In the genomic region with DNA sequence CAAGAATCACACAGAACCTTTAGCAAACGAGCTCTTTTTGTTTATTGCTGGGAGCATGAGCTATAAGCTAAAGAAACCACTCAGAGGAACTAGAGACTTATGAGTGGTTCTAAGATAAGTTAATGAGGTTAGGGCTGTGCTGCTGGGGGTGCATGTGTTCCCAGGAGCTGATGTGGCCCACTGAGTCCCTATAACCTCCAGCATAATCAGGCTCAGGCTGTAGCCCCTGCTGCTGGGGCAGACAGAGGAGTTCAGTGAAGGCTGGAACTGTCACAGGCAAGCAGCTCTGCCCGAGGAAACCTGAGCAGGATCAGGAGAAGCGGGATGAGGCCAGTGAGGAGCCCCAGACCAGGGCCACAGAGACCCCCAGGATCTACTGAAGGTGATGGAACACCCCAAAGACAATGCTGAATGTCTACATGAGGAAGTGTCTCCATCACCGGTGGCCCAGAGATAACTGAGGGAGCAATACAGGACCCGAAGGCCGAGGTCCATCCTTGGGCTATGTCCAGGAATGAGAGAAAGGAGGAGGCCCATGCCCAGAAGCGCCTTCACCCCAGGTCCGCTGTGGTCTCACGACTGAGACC, we compare ENCODE assay signal across 11 cellular contexts. TPM values are rescaled to one million over a fixed set of nuclear protein-coding genes. Genes with fewer than 3 reads are reported as not detected.
DNase-seq lines count a peak whose midpoint lies in the region; ATAC-seq, FAIRE-seq and TF ChIP-seq lines count a peak whose summit lies in the region.
"Had no signal": no experiment of that assay in that cellular context is flagged by ENCODE, and none has a peak within 500 bp of the region (broad histone marks: within the 10 kb centered on the region; RNA-seq: fewer than 3 reads in every experiment).

No MANE protein-coding gene starts in this region.

- H2AFZ ChIP-seq in H1 (ENCODE audit: low read length) = no peak overlapping the region
- H2AFZ ChIP-seq in MM.1S (ENCODE audit: low read length) = no peak overlapping the region

- H4K91ac ChIP-seq in H1 (replicated peaks; ENCODE audit: insufficient read length, low read length) = peak overlapping the region; percentile 53

- no peak overlapping the region for H2BK20ac ChIP-seq in H1 (ENCODE audit: low read length)

- H3K9me3 Mint-ChIP-seq in MCF 10A (ENCODE audit: unreplicated experiment) = no peaks in the 10 kb centered on the region
- H3K9me3 Mint-ChIP-seq: activated naive CD4-positive, alpha-beta T cell treated with anti-CD3 and anti-CD28 coated beads, Interleukin-2, amount 10 ng/mL, durations not matched to agents 7 days and 5 days had no signal

- H2BK5ac ChIP-seq in H1 (ENCODE audit: low read depth, low read length) = no peak overlapping the region

- intact Hi-C loops in breast epithelium (cut with DNase I; ENCODE audit: low total_unique reads) = no loop called here
- intact Hi-C loops in MCF 10A (cut with micrococcal nuclease) = no loop called here

- 94% methylated on average over 9 of the region's 9 CpGs; no CpG with 5 or more reads in 1 of the 2 experiments for WGBS in H1 (ENCODE audit: extremely low coverage in 1 of 2, insufficient coverage in 1 of 2, insufficient read length in 1 of 2, insufficient replicate concordance in 2 of 2, low coverage in 1 of 2, low lambda C conversion rate in 2 of 2, missing lambda C conversion rate in 1 of 2), 2 experiments
- WGBS in suprapubic skin = 92% methylated on average over 9 of the region's 9 CpGs

- no peaks in the 10 kb centered on the region for H3K36me3 Mint-ChIP-seq in MCF 10A (ENCODE audit: insufficient read depth, unreplicated experiment)
- H3K36me3 Mint-ChIP-seq: activated naive CD4-positive, alpha-beta T cell treated with anti-CD3 and anti-CD28 coated beads, Interleukin-2, amount 10 ng/mL, durations not matched to agents 7 days and 5 days had no signal

- no peak overlapping the region for H3K14ac ChIP-seq in H1 (ENCODE audit: insufficient read length)

- peak; percentile 13 for ATAC-seq in HG03064 (IDR thresholded peaks at IDR 0.05; ENCODE audit: low read depth, unreplicated experiment)
- no peak for ATAC-seq in HG02840 (IDR thresholded peaks at IDR 0.05; ENCODE audit: low FRiP score, unreplicated experiment)
- no peak for ATAC-seq in esophagus mucosa

- no peaks in the 10 kb centered on the region for H3K27me3 Mint-ChIP-seq in MCF 10A (ENCODE audit: insufficient read depth, unreplicated experiment)

- H3K4me3 ChIP-seq in breast epithelium (no peak overlapping the region), H1 (ENCODE audit: extremely low read depth in 1 of 4, insufficient read depth in 2 of 4, low read depth in 3 of 4, low read length in 4 of 4) (no peak overlapping the region), suprapubic skin (no peak overlapping the region), MM.1S (ENCODE audit: low read length) (no peak overlapping the region)

- H3K9me3 ChIP-seq in breast epithelium (no peaks in the 10 kb centered on the region), H1 (ENCODE audit: insufficient read depth in 2 of 2, low read depth in 1 of 2, low read length in 1 of 2) (no peaks in the 10 kb centered on the region), suprapubic skin (no peaks in the 10 kb centered on the region), MM.1S (replicated peaks; ENCODE audit: insufficient read depth, low read length) (no peaks in the 10 kb centered on the region)

- H3K27ac Mint-ChIP-seq in MCF 10A (ENCODE audit: low read depth, unreplicated experiment) = no peak overlapping the region
- H3K27ac Mint-ChIP-seq: activated naive CD4-positive, alpha-beta T cell treated with anti-CD3 and anti-CD28 coated beads, Interleukin-2, amount 10 ng/mL, durations not matched to agents 7 days and 5 days had no signal

- no peak overlapping the region for H3K56ac ChIP-seq in H1 (replicated peaks; ENCODE audit: insufficient read length, low read depth, low read length)

- H3K36me3 ChIP-seq in breast epithelium = no peaks in the 10 kb centered on the region
- H3K36me3 ChIP-seq in H1 (ENCODE audit: control insufficient read depth in 2 of 4, insufficient read depth in 4 of 4, low read length in 3 of 4) = no peaks in the 10 kb centered on the region
- H3K36me3 ChIP-seq in suprapubic skin = no peaks in the 10 kb centered on the region
- H3K36me3 ChIP-seq in MM.1S (replicated peaks; ENCODE audit: insufficient read depth, low read length) = no peaks in the 10 kb centered on the region

- H3K4me1 ChIP-seq in breast epithelium (peaks cover 0 to 6% of the 10 kb centered on the region in 2 donors), H1 (replicated peaks in 1 of 4; ENCODE audit: control insufficient read depth in 3 of 4, insufficient read depth in 4 of 4, low read length in 3 of 4) (peaks cover 3 to 10% (median 4%) of the 10 kb centered on the region in 4 experiments; a peak in 6 of 7 replicates), suprapubic skin (peaks cover 45% of the 10 kb centered on the region), MM.1S (ENCODE audit: low read length) (no peaks in the 10 kb centered on the region)

- CTCF ChIA-PET in MCF 10A (lab: Yijun Ruan, JAX) = interaction anchor here (0.9 to 3.2 kb wide), 5 partner anchors 42 to 141 kb away, joined by 3 to 17 read pairs (median 4); a partner anchor contains a TSS
- CTCF ChIA-PET in H1 (lab: Charles Lee; ENCODE audit: partially characterized antibody) = interaction anchor here (0.6 to 3.6 kb wide), 5 partner anchors 15 to 97 kb away, joined by 3 to 25 read pairs (median 4); no protein-coding TSS in a partner anchor

- no peak overlapping the region for H2AK5ac ChIP-seq in H1 (ENCODE audit: low read depth, low read length)

- H4K8ac ChIP-seq in H1 (ENCODE audit: extremely low read depth, insufficient read depth, low read length) = no peak overlapping the region

- no peaks in the 10 kb centered on the region for H3K23me2 ChIP-seq in H1 (ENCODE audit: low read depth, low read length)

- no peak for TF ChIP-seq RAD21 in H1 (IDR thresholded peaks at IDR 0.05 in 1 of 2, conservative IDR thresholded peaks at IDR 0.05 in 1 of 2; ENCODE audit: low read depth in 2 of 2, low read length in 2 of 2)

- H3K79me2 ChIP-seq in H1 (ENCODE audit: control insufficient read depth in 1 of 2, insufficient read depth in 2 of 2, low read length in 2 of 2) = no peaks in the 10 kb centered on the region
- no peaks in the 10 kb centered on the region for H3K79me2 ChIP-seq in MM.1S (ENCODE audit: low read length)

- H3K4ac ChIP-seq in H1 (replicated peaks; ENCODE audit: insufficient read length, low read depth, low read length) = no peak overlapping the region

- H3K27me3 ChIP-seq in breast epithelium = no peaks in the 10 kb centered on the region
- H3K27me3 ChIP-seq in H1 (replicated peaks in 1 of 4; ENCODE audit: control insufficient read depth in 3 of 4, extremely low read depth in 1 of 4, insufficient read depth in 3 of 4, low read length in 3 of 4) = no peaks in the 10 kb centered on the region
- no peaks in the 10 kb centered on the region for H3K27me3 ChIP-seq in suprapubic skin
- no peaks in the 10 kb centered on the region for H3K27me3 ChIP-seq in MM.1S (replicated peaks; ENCODE audit: insufficient read depth, low read length)

- no peak overlapping the region for H4K5ac ChIP-seq in H1 (ENCODE audit: insufficient read length, low read depth, low read length)

- H3K23ac ChIP-seq in H1 (ENCODE audit: insufficient read length) = no peak overlapping the region

- BruUV-seq in MCF 10A (replicated peaks; lab: Mats Ljungman, UMichigan) = no TSS peak

- POLR2A ChIA-PET in MCF 10A (lab: Yijun Ruan, JAX) = interaction anchor here (0.5 to 3.4 kb wide), 8 partner anchors 9 to 179 kb away, joined by 3 to 34 read pairs (median 12); a partner anchor contains a TSS
- POLR2A ChIA-PET in H1 (lab: Charles Lee; ENCODE audit: partially characterized antibody) = interaction anchor here (1.1 to 8.1 kb wide), 11 partner anchors 10 to 77 kb away, joined by 3 to 40 read pairs (median 7); no protein-coding TSS in a partner anchor

- TF ChIP-seq POLR2A in breast epithelium (IDR thresholded peaks at IDR 0.05) (no peak), H1 (IDR thresholded peaks at IDR 0.05; ENCODE audit: control extremely low read depth in 1 of 2, low read depth in 2 of 2, low read length in 2 of 2) (no peak), suprapubic skin (IDR thresholded peaks at IDR 0.05) (no peak)

- H3K9ac ChIP-seq in H1 (replicated peaks in 1 of 4; ENCODE audit: extremely low read depth in 1 of 4, low read depth in 3 of 4, low read length in 3 of 4) = no peak overlapping the region
- H3K9ac ChIP-seq in MM.1S (ENCODE audit: low read length) = no peak overlapping the region

- H3K27ac ChIP-seq in breast epithelium = peak overlapping the region; percentile 78 to 87
- H3K27ac ChIP-seq in H1 (ENCODE audit: low read depth, low read length) = no peak overlapping the region
- H3K27ac ChIP-seq in suprapubic skin = peak overlapping the region; percentile 91
- no peak overlapping the region for H3K27ac ChIP-seq in MM.1S (ENCODE audit: low read length)

- TF ChIP-seq CTCF in breast epithelium (IDR thresholded peaks at IDR 0.05) = no peak
- TF ChIP-seq CTCF in MCF 10A (IDR thresholded peaks at IDR 0.05; ENCODE audit: unreplicated experiment) = no peak
- no peak for TF ChIP-seq CTCF in H1 (IDR thresholded peaks at IDR 0.05; ENCODE audit: control extremely low read depth in 1 of 3, insufficient read depth in 1 of 3, low read depth in 1 of 3, low read length in 3 of 3)
- no peak for TF ChIP-seq CTCF in suprapubic skin (IDR thresholded peaks at IDR 0.05)
- TF ChIP-seq CTCF in MM.1S (IDR thresholded peaks at IDR 0.05; ENCODE audit: low read length) = no peak

- peaks cover 26% of the 10 kb centered on the region for H3K4me1 Mint-ChIP-seq in MCF 10A (ENCODE audit: insufficient read depth, unreplicated experiment)

- no peak overlapping the region for H3K18ac ChIP-seq in H1 (ENCODE audit: extremely low read depth, low read length)

- H2BK15ac ChIP-seq in H1 (ENCODE audit: low read length) = peak overlapping the region; percentile 82; the same call in 1 of the 2 replicates

- H2BK120ac ChIP-seq in H1 (replicated peaks; ENCODE audit: low read depth, low read length) = no peak overlapping the region

- no peak for DNase-seq in breast epithelium (ENCODE audit: low spot score in 2 of 2)
- DNase-seq in MCF 10A (ENCODE audit: unreplicated experiment) = no peak
- DNase-seq in H1 (ENCODE audit: low read depth in 1 of 2, low spot score in 2 of 2) = no peak
- DNase-seq in suprapubic skin (ENCODE audit: low spot score in 2 of 2) = no peak
- DNase-seq in MM.1S = no peak
- DNase-seq: activated naive CD4-positive, alpha-beta T cell treated with anti-CD3 and anti-CD28 coated beads, Interleukin-2, amount 10 ng/mL, durations not matched to agents 7 days and 5 days; NCI-H2171; PC-3 had no signal

- H3K9me2 ChIP-seq in MM.1S (replicated peaks; ENCODE audit: insufficient read depth, low read length) = no peaks in the 10 kb centered on the region

- H3K4me2 ChIP-seq in H1 (ENCODE audit: insufficient read depth in 1 of 2, low read depth in 2 of 2, low read length in 2 of 2) (no peak overlapping the region), MM.1S (ENCODE audit: low read depth, low read length) (no peak overlapping the region)

- 0 out of 2 replicates have a peak overlapping the region, but pooled peaks have one; percentile 10 for H2BK12ac ChIP-seq in H1 (ENCODE audit: low read depth, low read length)

- TF ChIP-seq EP300 in H1 (IDR thresholded peaks at IDR 0.05; ENCODE audit: borderline replicate concordance in 1 of 2, low read depth in 2 of 2, low read length in 2 of 2) = no peak
- no peak for TF ChIP-seq EP300 in suprapubic skin (IDR thresholded peaks at IDR 0.05)

- H3F3A ChIP-seq in MM.1S (ENCODE audit: insufficient read depth, low read length) = no peaks in the 10 kb centered on the region

- no peaks in the 10 kb centered on the region; the same call in 1 of the 2 replicates for H3K79me1 ChIP-seq in H1 (ENCODE audit: low read depth, low read length)

- H3K4me3 Mint-ChIP-seq in MCF 10A (ENCODE audit: unreplicated experiment) = no peak overlapping the region
- H3K4me3 Mint-ChIP-seq: activated naive CD4-positive, alpha-beta T cell treated with anti-CD3 and anti-CD28 coated beads, Interleukin-2, amount 10 ng/mL, durations not matched to agents 7 days and 5 days had no signal

- H4K20me1 ChIP-seq in H1 (replicated peaks in 1 of 2; ENCODE audit: control insufficient read depth in 1 of 2, insufficient read depth in 2 of 2, low read length in 2 of 2) = no peaks in the 10 kb centered on the region
- no peaks in the 10 kb centered on the region for H4K20me1 ChIP-seq in MM.1S (ENCODE audit: insufficient read depth, low read length)

- no peak for FAIRE-seq in H1 (lab: Jason Lieb, UNC)

RNA-seq across cellular contexts. Expression of a gene that starts 17.3 kb away (rescaled TPM):
- total RNA-seq in breast epithelium (1 to 10 TPM; 4.2 to 7.5 (median 7.3) TPM), MCF 10A (2022) (0.47 and 0.54 TPM in 2 replicates), suprapubic skin (10 to 100 TPM in 3 of 4 donors, 1 to 10 TPM in 1; 9.2 to 19.3 (median 13.2) TPM), esophagus mucosa (3.0 TPM)
- total RNA-seq in H1 (2021; fragmentation: NEBNext Ultra II Directional; extraction: Animal tissue kit (Norgen Biotek cat#: 25700)) = 599 and 612 TPM in 2 replicates
- 722 and 951 TPM in 2 replicates for polyA plus RNA-seq in H1 (2011; rRNA removed)
- polyA plus RNA-seq in H1 (2011; cell fraction: cytosol; rRNA removed) = 899 TPM
- polyA plus RNA-seq in H1 (2011; cell fraction: nucleus; rRNA removed) = 619 TPM
- polyA plus RNA-seq in H1 (2012, experiment 1 of 2) = 543 to 843 TPM (median 779 TPM) in 4 replicates
- polyA plus RNA-seq in H1 (2012, experiment 2 of 2) = 645 TPM
- polyA plus RNA-seq in H1 (2013, experiment 1 of 2) = 579 TPM
- polyA plus RNA-seq in H1 (2013, experiment 2 of 2) = 581 TPM
- 449 and 484 TPM in 2 replicates for polyA minus RNA-seq in H1 (2011; rRNA and poly(A)+ RNA removed)
- polyA minus RNA-seq in H1 (2011; cell fraction: cytosol; rRNA and poly(A)+ RNA removed) = 482 TPM
- 267 TPM for polyA minus RNA-seq in H1 (2011; cell fraction: nucleus; rRNA and poly(A)+ RNA removed)

RNA-seq across cellular contexts. Expression of a gene that starts 48.6 kb away (rescaled TPM):
- 10 to 100 TPM; 24.3 to 26.9 (median 24.6) TPM for total RNA-seq in breast epithelium
- 27.9 and 40.0 TPM in 2 replicates for total RNA-seq in MCF 10A (2022)
- 40.6 and 45.6 TPM in 2 replicates for total RNA-seq in H1 (2021; fragmentation: NEBNext Ultra II Directional; extraction: Animal tissue kit (Norgen Biotek cat#: 25700))
- polyA plus RNA-seq in H1 (2011; rRNA removed) = 113 and 127 TPM in 2 replicates
- 91.5 TPM for polyA plus RNA-seq in H1 (2011; cell fraction: cytosol; rRNA removed)
- polyA plus RNA-seq in H1 (2011; cell fraction: nucleus; rRNA removed) = 70.8 TPM
- polyA plus RNA-seq in H1 (2012, experiment 1 of 2) = 29.6 to 57.7 TPM (median 54.4 TPM) in 4 replicates
- polyA plus RNA-seq in H1 (2012, experiment 2 of 2) = 47.1 TPM
- 52.3 TPM for polyA plus RNA-seq in H1 (2013, experiment 1 of 2)
- 56.2 TPM for polyA plus RNA-seq in H1 (2013, experiment 2 of 2)
- polyA minus RNA-seq in H1 (2011; rRNA and poly(A)+ RNA removed) = 21.4 and 30.4 TPM in 2 replicates
- polyA minus RNA-seq in H1 (2011; cell fraction: cytosol; rRNA and poly(A)+ RNA removed) = 15.4 TPM
- 39.9 TPM for polyA minus RNA-seq in H1 (2011; cell fraction: nucleus; rRNA and poly(A)+ RNA removed)
- total RNA-seq in suprapubic skin = 10 to 100 TPM; 11.4 to 32.6 (median 21.1) TPM
- 19.6 TPM for total RNA-seq in esophagus mucosa

RNA-seq across cellular contexts. Expression of a gene that starts 52.8 kb away (rescaled TPM):
- total RNA-seq in breast epithelium (10 to 100 TPM; 27.8 to 43.6 (median 36.0) TPM), MCF 10A (2022) (13.3 and 17.8 TPM in 2 replicates), suprapubic skin (100 to 1,000 TPM; 121 to 338 (median 242) TPM), esophagus mucosa (70.3 TPM)
- total RNA-seq in H1 (2021; fragmentation: NEBNext Ultra II Directional; extraction: Animal tissue kit (Norgen Biotek cat#: 25700)) = 330 and 349 TPM in 2 replicates
- 315 and 408 TPM in 2 replicates for polyA plus RNA-seq in H1 (2011; rRNA removed)
- polyA plus RNA-seq in H1 (2011; cell fraction: cytosol; rRNA removed) = 319 TPM
- 327 TPM for polyA plus RNA-seq in H1 (2011; cell fraction: nucleus; rRNA removed)
- polyA plus RNA-seq in H1 (2012, experiment 1 of 2) = 269 to 376 TPM (median 351 TPM) in 4 replicates
- 288 TPM for polyA plus RNA-seq in H1 (2012, experiment 2 of 2)
- 294 TPM for polyA plus RNA-seq in H1 (2013, experiment 1 of 2)
- 283 TPM for polyA plus RNA-seq in H1 (2013, experiment 2 of 2)
- polyA minus RNA-seq in H1 (2011; rRNA and poly(A)+ RNA removed) = 135 and 152 TPM in 2 replicates
- polyA minus RNA-seq in H1 (2011; cell fraction: cytosol; rRNA and poly(A)+ RNA removed) = 270 TPM
- polyA minus RNA-seq in H1 (2011; cell fraction: nucleus; rRNA and poly(A)+ RNA removed) = 83.7 TPM

Comparison
In these comparisons a context has a peak if more than half of its experiments do, and no peak if none do; other contexts are left out.
1. H3K27ac ChIP-seq: peak in breast epithelium (2 of 2) and suprapubic skin (single experiment); none in H1 (single experiment) and MM.1S (single experiment).
2. RNA of a gene that starts 17.3 kb away (total RNA-seq): 599 to 612 TPM in H1; 9.2 to 19.3 TPM in suprapubic skin, 4.2 to 7.5 TPM in breast epithelium, 3.0 TPM in esophagus mucosa (single experiment) and 0.47 to 0.54 TPM in MCF 10A; every median in the first group is over 10 times any median in the second.